8 cellular contexts compared by ENCODE assay signal in genomic region chr2:95991351-95992094, GRCh38. TPM values are rescaled to one million over a fixed set of nuclear protein-coding genes. Genes with fewer than 3 reads are reported as not detected.
DNase-seq lines count a peak whose midpoint lies in the region; ATAC-seq and TF ChIP-seq lines count a peak whose summit lies in the region.
"Not testable (repeated sequence)": the region's sequence is repeated elsewhere in the genome, so short reads cannot be mapped to it uniquely, and the experiment has no call there.

Gene ANKRD36C, minus strand, starts transcription at chr2:95991824. Its CDS starts 116 bp downstream, at chr2:95991708.

- 1 to 2% methylated on average over 9 to 23 of the region's 56 CpGs for WGBS in testis, 2 donors

- not testable (repeated sequence) for H3K36me3 Mint-ChIP-seq in T-helper 1 cell treated with Interleukin-12 subunit alpha and Interleukin-12 subunit beta and Interleukin-4 antibody, amounts not matched to agents 30 μg/mL and 1 μg/mL, for 36 hours (ENCODE audit: low read depth); brain

- peak within 1 kb of the TSS; percentile 70 for H3K27ac ChIP-seq in cardiac muscle cell
- peak within 1 kb of the TSS; percentile 91 for H3K27ac ChIP-seq in neural cell (ENCODE audit: low read length)
- H3K27ac ChIP-seq in testis = peak within 1 kb of the TSS; percentile 86 to 90

- H3K4me3 Mint-ChIP-seq in T-helper 1 cell treated with Interleukin-12 subunit alpha and Interleukin-12 subunit beta and Interleukin-4 antibody, amounts not matched to agents 30 μg/mL and 1 μg/mL, for 36 hours = peak within 1 kb of the TSS; percentile 96
- H3K4me3 Mint-ChIP-seq in brain = peak within 1 kb of the TSS; percentile 96 to 100 (median 98)

- H3F3A ChIP-seq in neural cell (ENCODE audit: insufficient read depth, low read length, poor library complexity, severe bottlenecking) = not testable (repeated sequence)

- not testable (repeated sequence) for TF ChIP-seq RAD21 in neural cell (conservative IDR thresholded peaks at IDR 0.05)

- peaks cover 24% of the 10 kb centered on the region for H3K27me3 Mint-ChIP-seq in T-helper 1 cell treated with Interleukin-12 subunit alpha and Interleukin-12 subunit beta and Interleukin-4 antibody, amounts not matched to agents 30 μg/mL and 1 μg/mL, for 36 hours (ENCODE audit: low read depth)
- H3K27me3 Mint-ChIP-seq in brain = peaks cover 17% of the 10 kb centered on the region

- peak; percentile 93 for ATAC-seq in GM21737 (IDR thresholded peaks at IDR 0.05; ENCODE audit: unreplicated experiment)
- peak; percentile 87 for ATAC-seq in HG03565 (IDR thresholded peaks at IDR 0.05; ENCODE audit: unreplicated experiment)

- not testable (repeated sequence) for H3K9me3 Mint-ChIP-seq in T-helper 1 cell treated with Interleukin-12 subunit alpha and Interleukin-12 subunit beta and Interleukin-4 antibody, amounts not matched to agents 30 μg/mL and 1 μg/mL, for 36 hours; brain

- H3K4me3 ChIP-seq in GM08714 (ENCODE audit: low read length) (peak within 1 kb of the TSS; percentile 92), cardiac muscle cell (peak within 1 kb of the TSS; percentile 57), neural cell (ENCODE audit: low read length) (peak within 1 kb of the TSS; percentile 70), testis (peak within 1 kb of the TSS; percentile 62 to 70)

- not testable (repeated sequence) for H3K4me1 Mint-ChIP-seq in T-helper 1 cell treated with Interleukin-12 subunit alpha and Interleukin-12 subunit beta and Interleukin-4 antibody, amounts not matched to agents 30 μg/mL and 1 μg/mL, for 36 hours (ENCODE audit: low read depth)
- H3K4me1 Mint-ChIP-seq in brain = peaks cover 20% of the 10 kb centered on the region

- not testable (repeated sequence) for H3K9me3 ChIP-seq in cardiac muscle cell (ENCODE audit: low read depth); neural cell (ENCODE audit: low read length); testis

- not testable (repeated sequence) for H4K20me1 ChIP-seq in neural cell (ENCODE audit: insufficient read depth)

- H3K27me3 ChIP-seq in cardiac muscle cell; neural cell (ENCODE audit: insufficient read depth, low read depth, low read length); testis: not testable (repeated sequence)

- peak within 1 kb of the TSS; percentile 98 for H3K27ac Mint-ChIP-seq in T-helper 1 cell treated with Interleukin-12 subunit alpha and Interleukin-12 subunit beta and Interleukin-4 antibody, amounts not matched to agents 30 μg/mL and 1 μg/mL, for 36 hours
- peak within 1 kb of the TSS; percentile 98 to 99 (median 99) for H3K27ac Mint-ChIP-seq in brain

- not testable (repeated sequence) for TF ChIP-seq CTCF in brain (conservative IDR thresholded peaks at IDR 0.05); cardiac muscle cell (IDR thresholded peaks at IDR 0.05; ENCODE audit: low read depth, low read length); neural cell (IDR thresholded peaks at IDR 0.05; ENCODE audit: poor library complexity, severe bottlenecking); testis (IDR thresholded peaks at IDR 0.05)

- peak within 1 kb of the TSS; percentile 76 for H2AFZ ChIP-seq in neural cell (ENCODE audit: low read depth, low read length)

- intact Hi-C loops in testis (cut with DNase I; ENCODE audit: low total_unique reads) = not testable (repeated sequence)

- peak within 1 kb of the TSS; percentile 88 for H3K9ac ChIP-seq in neural cell (ENCODE audit: low read length)

- not testable (repeated sequence) for H3K36me3 ChIP-seq in cardiac muscle cell; neural cell (ENCODE audit: insufficient read depth, low read length); testis (ENCODE audit: low read depth, missing control alignments)

- not testable (repeated sequence) for TF ChIP-seq POLR2A in testis (IDR thresholded peaks at IDR 0.05)

- not testable (repeated sequence) for TF ChIP-seq EP300 in neural cell (conservative IDR thresholded peaks at IDR 0.05; ENCODE audit: poor library complexity, severe bottlenecking)

- H3K9me2 ChIP-seq in neural cell (ENCODE audit: insufficient read depth, low read length) = not testable (repeated sequence)

- H3K4me1 ChIP-seq in cardiac muscle cell (ENCODE audit: low read depth); testis: not testable (repeated sequence)

- not testable (repeated sequence) for H3K79me2 ChIP-seq in neural cell (replicated peaks; ENCODE audit: insufficient read depth, low read length)

- peak within 1 kb of the TSS; percentile 65 for H3K4me2 ChIP-seq in neural cell (ENCODE audit: low read length)

- DNase-seq in cardiac muscle cell (ENCODE audit: low read depth in 1 of 2, low spot score in 1 of 2) = peak; percentile 44 to 52
- peak; percentile 47 for DNase-seq in testis

TF ChIP-seq in neural cell, 6 proteins besides CTCF, POLR2A, EP300 and RAD21:
- TF ChIP-seq MXI1 (conservative IDR thresholded peaks at IDR 0.05; ENCODE audit: poor library complexity, severe bottlenecking) = peak; percentile 55
- TF ChIP-seq POLR2AphosphoS5 (IDR thresholded peaks at IDR 0.05) = peak; percentile 18
- TF ChIP-seq REST (IDR thresholded peaks at IDR 0.05; ENCODE audit: borderline replicate concordance) = peak; percentile 38
- peak; percentile 45 for TF ChIP-seq TAF1 (IDR thresholded peaks at IDR 0.05; ENCODE audit: low read depth)

RNA-seq across cellular contexts. Expression of gene ANKRD36C, which starts in this region (rescaled TPM):
- polyA plus RNA-seq in brain (ENCODE audit: insufficient read depth, low read depth, low replicate concordance) (1.2 TPM), cardiac muscle cell (35.6 and 49.1 TPM in 2 replicates), neural cell (76.9 and 90.3 TPM in 2 replicates), testis (ENCODE audit: insufficient read depth, low read depth, low replicate concordance) (10.5 TPM)
- total RNA-seq in cardiac muscle cell (11.0 and 43.9 TPM in 2 replicates), testis (100 to 1,000 TPM; 360 to 411 TPM)
- polyA minus RNA-seq in neural cell = 489 and 606 TPM in 2 replicates

Comparison
In these comparisons a context has a peak if more than half of its experiments do, and no peak if none do; other contexts are left out.
1. Peak in every context shown above with its lines: DNase-seq, ATAC-seq, H3K4me3 ChIP-seq and H3K27ac ChIP-seq.